In genomic region chr3:52831500-52832301, GRCh38 we compare ENCODE assay signal across 8 cellular contexts. TPM values are rescaled to one million over a fixed set of nuclear protein-coding genes. Genes with fewer than 3 reads are reported as not detected.
DNase-seq lines count a peak whose midpoint lies in the region; ATAC-seq, FAIRE-seq and TF ChIP-seq lines count a peak whose summit lies in the region.

No MANE protein-coding gene starts in this region.

- TF ChIP-seq CTCF in DND-41 (IDR thresholded peaks at IDR 0.05; ENCODE audit: borderline replicate concordance, extremely low read depth, low read length, poor library complexity, severe bottlenecking) (no peak), pancreas (IDR thresholded peaks at IDR 0.05) (no peak), CD14-positive monocyte (IDR thresholded peaks at IDR 0.05) (no peak)

- 0 out of 3 replicates have a peak, but pooled peaks have one; percentile 13 for ATAC-seq in DND-41 (ENCODE audit: insufficient read depth, low read depth)
- ATAC-seq in effector memory CD8-positive, alpha-beta T cell (replicated peaks) = no peak
- peak in 3 of 4 donors; percentile 19 to 43 (median 29) for ATAC-seq in pancreas

- H3K4me1 ChIP-seq in DND-41 (ENCODE audit: insufficient read depth, low read length) = no peaks in the 10 kb centered on the region
- peaks cover 0 to 27% (median 0%) of the 10 kb centered on the region in 3 donors for H3K4me1 ChIP-seq in pancreas

- no peaks in the 10 kb centered on the region for H3K27me3 ChIP-seq in DND-41 (ENCODE audit: insufficient read depth, low read length, poor library complexity)
- H3K27me3 ChIP-seq in pancreas = no peaks in the 10 kb centered on the region

- H3K27ac ChIP-seq in DND-41 (ENCODE audit: low read length) (no peak overlapping the region), pancreas (peak overlapping the region in 2 of 4 donors; percentile 62 to 71)

- peak overlapping the region; percentile 27 to 39 for H3K27ac Mint-ChIP-seq in effector memory CD8-positive, alpha-beta T cell
- peak overlapping the region in 1 of 7 donors; percentile 64 for H3K27ac Mint-ChIP-seq in CD14-positive monocyte

- FAIRE-seq in pancreas (lab: Jason Lieb, UNC) = no peak

- H3K36me3 ChIP-seq in DND-41 (ENCODE audit: insufficient read depth, low read length) = peaks cover 5% of the 10 kb centered on the region; the same call in 1 of the 2 replicates
- H3K36me3 ChIP-seq in pancreas = no peaks in the 10 kb centered on the region

- intact Hi-C loops in pancreas (cut with DNase I) (no loop called here), CD14-positive monocyte (cut with micrococcal nuclease) (no loop called here)

- H2AFZ ChIP-seq in DND-41 (ENCODE audit: low read depth, low read length) = no peak overlapping the region

- H3K9me3 ChIP-seq in DND-41 (ENCODE audit: insufficient read depth, low read length, severe bottlenecking) (no peaks in the 10 kb centered on the region), pancreas (no peaks in the 10 kb centered on the region)

- H3K27me3 Mint-ChIP-seq in effector memory CD8-positive, alpha-beta T cell = no peaks in the 10 kb centered on the region
- H3K27me3 Mint-ChIP-seq in CD14-positive monocyte (ENCODE audit: low read depth in 3 of 3) = peaks cover 0 to 6% (median 0%) of the 10 kb centered on the region in 3 donors

- H3K79me2 ChIP-seq in DND-41 (ENCODE audit: insufficient read depth, low read length) = no peaks in the 10 kb centered on the region

- no peak overlapping the region for H3K4me2 ChIP-seq in DND-41 (ENCODE audit: insufficient read depth, low read length)

- H3K4me3 Mint-ChIP-seq in effector memory CD8-positive, alpha-beta T cell = no peak overlapping the region
- no peak overlapping the region for H3K4me3 Mint-ChIP-seq in CD14-positive monocyte

- H3K9ac ChIP-seq in DND-41 (ENCODE audit: low read depth, low read length) = no peak overlapping the region

- H3K4me3 ChIP-seq in DND-41 (ENCODE audit: low read depth in 1 of 2, low read length in 2 of 2) (no peak overlapping the region), pancreas (no peak overlapping the region)

- peaks cover 2 to 16% of the 10 kb centered on the region in 2 donors for H3K4me1 Mint-ChIP-seq in effector memory CD8-positive, alpha-beta T cell (ENCODE audit: low read depth in 2 of 2)
- peaks cover 8% of the 10 kb centered on the region for H3K4me1 Mint-ChIP-seq in CD14-positive monocyte

- H4K20me1 ChIP-seq in DND-41 (ENCODE audit: insufficient read depth, low read length) = no peaks in the 10 kb centered on the region

- 71 to 79% methylated on average over 21 of the region's 21 CpGs for WGBS in pancreas, 2 donors

- peaks cover 8% of the 10 kb centered on the region for H3K36me3 Mint-ChIP-seq in effector memory CD8-positive, alpha-beta T cell (ENCODE audit: insufficient read depth)
- peaks cover 29 to 37% of the 10 kb centered on the region in 2 donors for H3K36me3 Mint-ChIP-seq in CD14-positive monocyte

- DNase-seq in DND-41 = no peak
- DNase-seq in NCI-H510A treated with DMSO at 0.1 percent for 48 hours (lab: John Stamatoyannopoulos, UW) = peak; percentile 53
- no peak for DNase-seq in effector memory CD8-positive, alpha-beta T cell
- DNase-seq in pancreas = peak in 5 of 6 donors; percentile 34 to 74 (median 66)
- DNase-seq in NK-92 (lab: John Stamatoyannopoulos, UW; ENCODE audit: unreplicated experiment) = no peak
- no peak for DNase-seq in activated CD8-positive, alpha-beta memory T cell treated with anti-CD3 and anti-CD28 coated beads, Interleukin-2, amount 50 U/mL, for 48 hours
- DNase-seq in NCI-H774 (lab: John Stamatoyannopoulos, UW) = no peak
- no peak for DNase-seq in CD14-positive monocyte (ENCODE audit: low spot score)

- no peaks in the 10 kb centered on the region for H3K9me3 Mint-ChIP-seq in effector memory CD8-positive, alpha-beta T cell
- no peaks in the 10 kb centered on the region for H3K9me3 Mint-ChIP-seq in CD14-positive monocyte

RNA-seq across cellular contexts. Expression of gene ITIH4, which starts 1.2 kb away (rescaled TPM):
- 100 to 1,000 TPM in 2 of 6 donors, 10 to 100 TPM in 4; 16.2 to 276 (median 77.1) TPM for total RNA-seq in pancreas
- polyA plus RNA-seq in pancreas (100 to 1,000 TPM in 1 of 2 donors, 10 to 100 TPM in 1; 64.3 to 249 TPM), CD14-positive monocyte (under 1 TPM in 1 of 2 donors, not detected in 1; 0.59 TPM)

RNA-seq across cellular contexts. Expression of gene MUSTN1, which starts 3.1 kb away (rescaled TPM):
- total RNA-seq in pancreas = under 1 TPM in 3 of 6 donors, not detected in 3; 0.42 to 0.55 (median 0.47) TPM
- polyA plus RNA-seq in pancreas = 10 to 100 TPM; 35.2 to 63.7 TPM
- under 1 TPM in 1 of 2 donors, not detected in 1; 0.29 TPM for polyA plus RNA-seq in CD14-positive monocyte

RNA-seq across cellular contexts. Expression of gene ITIH3, which starts 37.1 kb away (rescaled TPM):
- total RNA-seq in pancreas = 1 to 10 TPM in 1 of 6 donors, under 1 TPM in 3, not detected in 2; 0.29 to 1.9 (median 0.72) TPM
- 1 to 10 TPM; 1.7 to 2.1 TPM for polyA plus RNA-seq in pancreas
- not detected for polyA plus RNA-seq in CD14-positive monocyte

RNA-seq across cellular contexts. Expression of gene ITIH1, which starts 54.3 kb away (rescaled TPM):
- 1 to 10 TPM in 1 of 6 donors, under 1 TPM in 4, not detected in 1; 0.32 to 1.9 (median 0.43) TPM for total RNA-seq in pancreas
- 1 to 10 TPM; 1.1 to 1.2 TPM for polyA plus RNA-seq in pancreas
- polyA plus RNA-seq in CD14-positive monocyte = 1 to 10 TPM in 1 of 2 donors, under 1 TPM in 1; 0.75 to 1.3 TPM

Comparison
In these comparisons a context has a peak if more than half of its experiments do, and no peak if none do; other contexts are left out.
1. DNase-seq: peak in NCI-H510A treated with DMSO at 0.1 percent for 48 hours (single experiment) and pancreas (5 of 6); none in DND-41 (single experiment), effector memory CD8-positive, alpha-beta T cell (0 of 3), NK-92 (single experiment), activated CD8-positive, alpha-beta memory T cell treated with anti-CD3 and anti-CD28 coated beads, Interleukin-2, amount 50 U/mL, for 48 hours (single experiment), NCI-H774 (single experiment) and CD14-positive monocyte (single experiment).
2. RNA of gene ITIH4, which starts 1.2 kb away (polyA plus RNA-seq): 64.3 to 249 TPM in pancreas; 0.59 TPM in CD14-positive monocyte; every median in the first group is over 10 times any median in the second.
3. RNA of gene MUSTN1, which starts 3.1 kb away (polyA plus RNA-seq): 35.2 to 63.7 TPM in pancreas; 0.29 TPM in CD14-positive monocyte; every median in the first group is over 10 times any median in the second.